8 cellular contexts compared by ENCODE assay signal in the genomic region with DNA sequence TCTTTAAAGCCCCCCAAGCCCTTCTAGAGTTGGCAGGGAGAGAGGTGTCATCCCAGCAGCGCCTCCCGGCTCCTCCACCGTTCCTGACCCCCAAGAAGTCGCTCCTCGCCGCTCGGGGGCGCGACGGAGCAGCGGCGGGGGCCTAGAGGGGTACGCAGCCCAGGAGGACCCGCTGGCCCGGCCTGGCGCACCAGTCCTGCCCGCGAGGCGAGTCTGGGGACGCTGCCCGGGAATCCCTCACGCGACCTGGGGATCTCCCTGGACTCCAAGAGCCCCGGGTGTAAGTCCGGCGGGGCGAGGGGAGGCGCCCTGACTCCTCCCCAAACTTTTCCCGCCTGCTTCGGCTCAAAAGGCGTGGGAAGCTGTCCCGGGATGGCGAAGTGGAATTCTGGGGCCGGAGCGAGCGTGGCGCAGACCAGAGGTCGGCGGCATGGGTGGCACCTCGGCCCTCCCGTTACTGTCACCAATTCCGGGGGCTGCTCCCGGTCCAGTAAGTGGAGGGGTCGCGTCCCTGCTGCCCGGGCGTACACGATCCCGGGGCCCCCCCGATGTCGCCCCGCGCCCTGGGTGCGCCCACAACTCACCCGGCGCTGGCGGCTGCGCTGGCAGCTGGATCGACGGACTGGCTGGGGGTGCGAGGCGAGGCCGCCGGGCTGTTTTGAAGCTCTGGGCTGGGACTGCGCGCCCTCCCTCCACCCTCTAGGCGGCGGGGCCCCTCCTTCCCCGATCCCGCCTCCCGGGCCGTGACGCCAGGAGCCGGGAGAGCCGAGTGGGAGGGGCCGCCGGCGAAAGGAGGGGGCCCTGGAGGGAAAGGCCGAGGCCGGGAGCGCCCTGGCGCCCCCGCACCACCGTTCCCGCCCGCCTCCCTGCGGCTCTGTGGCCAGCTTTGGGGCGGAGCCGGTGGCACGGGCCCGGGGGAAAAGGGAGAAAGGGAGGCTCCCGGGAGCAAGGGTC. TPM values are rescaled to one million over a fixed set of nuclear protein-coding genes. Genes with fewer than 3 reads are reported as not detected.
A peak's percentile ranks its signal among the peaks of the same experiment; 100 is the strongest.
DNase-seq lines count a peak whose midpoint lies in the region; TF ChIP-seq lines count a peak whose summit lies in the region.

A gene with protein sequence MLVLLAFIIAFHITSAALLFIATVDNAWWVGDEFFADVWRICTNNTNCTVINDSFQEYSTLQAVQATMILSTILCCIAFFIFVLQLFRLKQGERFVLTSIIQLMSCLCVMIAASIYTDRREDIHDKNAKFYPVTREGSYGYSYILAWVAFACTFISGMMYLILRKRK (minus strand): TSS at position 634 of the 954 bp plus-strand sequence. CDS start 32,981 bp downstream, outside the sequence.

- peak in 1 of 4 donors; percentile 10 for TF ChIP-seq POLR2A in stomach (IDR thresholded peaks at IDR 0.05)

- DNase-seq in NCI-H524 (lab: John Stamatoyannopoulos, UW): peak; percentile 76 to 81
- DNase-seq in NCI-H524 treated with DMSO at 0.1 percent for 48 hours (lab: John Stamatoyannopoulos, UW): no peak
- peak; percentile 33 for DNase-seq in NCI-H69 (lab: John Stamatoyannopoulos, UW)
- peak; percentile 67 for DNase-seq in dermis blood vessel endothelial cell
- peak; percentile 85 for DNase-seq in stomach
- DNase-seq in GDM1 (lab: John Stamatoyannopoulos, UW): no peak
- DNase-seq in NCI-H1417 treated with DMSO at 0.1 percent for 48 hours (lab: John Stamatoyannopoulos, UW): no peak

- H3K36me3 ChIP-seq in stomach: no peaks in the 10 kb centered on the region

- peak in 5 of 7 experiments; percentile 23 to 61 (median 41) for TF ChIP-seq CTCF in stomach (IDR thresholded peaks at IDR 0.05)

- H3K27me3 ChIP-seq in layer of hippocampus (ENCODE audit: control insufficient read depth, insufficient read depth, low read length) (peaks cover 6% of the 10 kb centered on the region), stomach (peaks cover 0 to 21% (median 0%) of the 10 kb centered on the region in 3 donors)

- 1 to 2% (median 2%) methylated on average over 26 to 92 of the region's 92 CpGs for WGBS in stomach, 5 donors

- intact Hi-C loops in stomach (cut with DNase I; ENCODE audit: low total_unique reads): no loop called here

- no peak for TF ChIP-seq EP300 in stomach (IDR thresholded peaks at IDR 0.05)

- peaks cover 37 to 62% (median 54%) of the 10 kb centered on the region in 4 donors for H3K4me1 ChIP-seq in stomach

- no peaks in the 10 kb centered on the region for H3K9me3 ChIP-seq in stomach

- H3K4me3 ChIP-seq in stomach: peak within 1 kb of the TSS; percentile 79 to 90 (median 88)

- H3K27ac ChIP-seq in layer of hippocampus (ENCODE audit: low read depth, low read length): peak within 1 kb of the TSS; percentile 73
- peak within 1 kb of the TSS; percentile 93 to 97 (median 95) for H3K27ac ChIP-seq in stomach

RNA-seq across cellular contexts. Expression of the gene that starts here (rescaled TPM):
- total RNA-seq in dermis blood vessel endothelial cell (43.7 and 67.6 TPM in 2 replicates), stomach (10 to 100 TPM; 24.5 to 57.6 (median 43.3) TPM)
- polyA plus RNA-seq in stomach: 10 to 100 TPM; 10.7 to 60.9 (median 11.7) TPM

Comparison
In these comparisons a context has a peak if more than half of its experiments do, and no peak if none do; other contexts are left out.
1. DNase-seq: peak in NCI-H524 (2 of 2), NCI-H69 (single experiment), dermis blood vessel endothelial cell (single experiment) and stomach (single experiment); none in NCI-H524 treated with DMSO at 0.1 percent for 48 hours (single experiment), GDM1 (single experiment) and NCI-H1417 treated with DMSO at 0.1 percent for 48 hours (single experiment).